In the genomic region with DNA sequence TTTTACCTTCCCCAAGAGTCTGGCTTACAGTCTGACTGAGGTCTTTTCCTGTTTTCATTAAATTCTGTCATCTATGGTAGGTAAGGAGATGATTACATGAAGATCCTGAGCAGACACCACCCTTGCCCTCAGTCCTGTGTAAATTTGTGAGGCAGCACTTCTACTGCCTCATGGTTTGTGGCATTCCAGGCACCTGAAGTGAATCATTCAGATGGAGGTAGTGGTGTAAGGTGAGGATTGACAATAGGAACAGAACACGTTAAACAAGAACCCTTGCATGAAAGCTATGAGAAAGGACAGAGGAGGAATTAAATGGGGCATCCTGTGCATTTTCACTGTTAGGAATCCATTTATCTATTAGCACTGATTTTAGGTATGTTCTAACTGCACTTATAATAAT, we compare ENCODE assay signal across 33 cellular contexts.
"Had no signal": no experiment of that assay in that cellular context is flagged by ENCODE, and none has a peak within 500 bp of the region (broad histone marks: within the 10 kb centered on the region; RNA-seq: fewer than 3 reads in every experiment).

No MANE protein-coding gene starts in this region.

- H3K4me3 ChIP-seq: adrenal gland, body of pancreas, cardiac muscle cell, coronary artery, dorsolateral prefrontal cortex, esophagus muscularis mucosa, gastrocnemius medialis, heart left ventricle had no signal

- DNase-seq: activated CD4-positive, alpha-beta memory T cell treated with anti-CD3 and anti-CD28 coated beads for 36 hours; activated CD4-positive, alpha-beta T cell treated with anti-CD3 and anti-CD28 coated beads for 36 hours; activated CD4-positive, alpha-beta T cell treated with anti-CD3 and anti-CD28 coated beads, Interleukin-2, amount 10 ng/mL, durations not matched to agents 24 days and 14 days; activated CD4-positive, CD25-positive, alpha-beta regulatory T cell; activated CD4-positive, CD25-positive, alpha-beta regulatory T cell treated with anti-CD3 and anti-CD28 coated beads, Interleukin-2, amount 50 U/mL, for 72 hours; activated CD8-positive, alpha-beta memory T cell treated with anti-CD3 and anti-CD28 coated beads, Interleukin-2, amount 10 ng/mL, durations not matched to agents 7 days and 5 days; activated CD8-positive, alpha-beta memory T cell treated with anti-CD3 and anti-CD28 coated beads, Interleukin-2, amount 50 U/mL, for 4 hours; activated CD8-positive, alpha-beta T cell treated with anti-CD3 and anti-CD28 coated beads, Interleukin-2, amount 10 ng/mL, durations not matched to agents 7 days and 5 days; activated effector memory CD4-positive, alpha-beta T cell treated with anti-CD3 and anti-CD28 coated beads, Interleukin-2, amount 50 U/mL, for 16 hours; activated naive CD4-positive, alpha-beta T cell treated with anti-CD3 and anti-CD28 coated beads for 36 hours; activated naive CD8-positive, alpha-beta T cell treated with anti-CD3 and anti-CD28 coated beads for 36 hours; activated naive CD8-positive, alpha-beta T cell treated with anti-CD3 and anti-CD28 coated beads, Interleukin-2, amount 50 U/mL, for 24 hours; activated T-cell treated with anti-CD3 and anti-CD28 coated beads, Interleukin-2, amount 50 U/mL, for 1 hour; activated T-cell treated with anti-CD3 and anti-CD28 coated beads, Interleukin-2, amount 50 U/mL, for 48 hours; adrenal gland; amygdala; aorta; body of pancreas; dorsolateral prefrontal cortex; effector memory CD4-positive, alpha-beta T cell; endodermal cell; erythroblast; foreskin keratinocyte; gastrocnemius medialis; glutamatergic neuron; heart left ventricle; T-helper 1 cell; T-helper 17 cell; T1000; WERI-Rb-1 had no signal

- H3K36me3 ChIP-seq: adrenal gland, cardiac muscle cell, esophagus muscularis mucosa, gastrocnemius medialis, heart left ventricle, WERI-Rb-1 had no signal

- H3K4me1 ChIP-seq: adrenal gland, body of pancreas, esophagus muscularis mucosa, foreskin keratinocyte, gastrocnemius medialis, heart left ventricle had no signal

- ATAC-seq: activated CD4-positive, alpha-beta T cell treated with anti-CD3 and anti-CD28 coated beads for 36 hours; activated CD8-positive, alpha-beta memory T cell treated with anti-CD3 and anti-CD28 coated beads, Interleukin-2, amount 10 ng/mL, durations not matched to agents 7 days and 5 days; activated CD8-positive, alpha-beta T cell treated with anti-CD3 and anti-CD28 coated beads, Interleukin-2, amount 10 ng/mL, durations not matched to agents 7 days and 5 days; activated naive CD8-positive, alpha-beta T cell treated with anti-CD3 and anti-CD28 coated beads, Interleukin-2, amount 50 U/mL, for 24 hours; body of pancreas; foreskin keratinocyte; gastrocnemius medialis; heart left ventricle; T-helper 17 cell had no signal

- H3K27me3 ChIP-seq: adrenal gland, body of pancreas, cardiac muscle cell, dorsolateral prefrontal cortex, esophagus muscularis mucosa, foreskin keratinocyte, gastrocnemius medialis, heart left ventricle had no signal

- H3K9me3 ChIP-seq: body of pancreas, esophagus muscularis mucosa, gastrocnemius medialis, heart left ventricle had no signal

- H3K27ac ChIP-seq: adrenal gland, body of pancreas, cardiac muscle cell, coronary artery, dorsolateral prefrontal cortex, esophagus muscularis mucosa, foreskin keratinocyte, gastrocnemius medialis, heart left ventricle, WERI-Rb-1 had no signal
